Comparison of ENCODE assay signal across 1 cellular context in the genomic region with DNA sequence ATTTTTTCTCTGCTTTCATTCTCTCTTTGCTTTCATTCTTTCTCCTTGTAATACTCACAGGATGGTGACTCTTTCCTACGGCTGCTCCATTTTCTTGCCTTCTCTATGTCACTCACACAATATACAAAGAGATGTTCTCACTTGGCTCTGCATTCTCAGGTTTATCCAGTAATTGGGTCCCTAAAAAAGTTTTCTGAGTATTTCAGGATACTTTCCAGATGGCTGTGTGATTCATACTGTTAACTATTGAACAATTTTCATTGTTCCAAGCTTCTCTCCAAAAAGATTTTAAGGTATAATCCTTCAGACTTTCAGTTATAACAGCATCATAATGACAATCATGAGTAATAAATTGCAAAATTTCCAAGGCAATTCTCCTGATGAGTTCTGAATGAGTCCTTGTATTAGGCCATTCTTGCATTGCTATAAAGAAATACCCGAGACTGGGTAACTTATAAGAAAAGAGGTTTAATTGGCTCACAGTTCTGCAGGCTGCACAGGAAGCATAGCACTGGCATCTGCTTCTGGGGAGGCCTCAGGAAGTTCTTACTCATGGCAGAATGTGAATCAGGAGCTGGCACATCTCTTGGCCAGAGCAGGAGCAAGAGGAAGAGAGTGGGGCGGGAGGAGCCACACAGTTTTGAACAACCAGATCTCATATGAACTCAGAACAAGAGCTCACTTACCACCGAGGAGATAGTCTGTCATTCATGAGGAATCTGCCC.
TF ChIP-seq lines count a peak whose summit lies in the region.

No MANE protein-coding gene starts in this region.

TF ChIP-seq in IMR-90, 13 proteins besides CTCF, POLR2A, EP300 and RAD21:
- TF ChIP-seq MAZ (IDR thresholded peaks at IDR 0.05; ENCODE audit: borderline replicate concordance, low read depth, low read length) (no peak), MAFK (IDR thresholded peaks at IDR 0.05; ENCODE audit: low read depth, low read length) (no peak), RCOR1 (IDR thresholded peaks at IDR 0.05; ENCODE audit: insufficient replicate concordance, low read length) (no peak), CHD1 (IDR thresholded peaks at IDR 0.05; ENCODE audit: low read depth, low read length) (no peak), FOS (IDR thresholded peaks at IDR 0.05; ENCODE audit: low read depth, low read length) (no peak), SMC3 (IDR thresholded peaks at IDR 0.05; ENCODE audit: low read depth, low read length) (no peak), NFE2L2 (IDR thresholded peaks at IDR 0.05; ENCODE audit: low read depth, low read length) (no peak), BHLHE40 (IDR thresholded peaks at IDR 0.05; ENCODE audit: low read depth, low read length) (no peak), CEBPB (IDR thresholded peaks at IDR 0.05; ENCODE audit: low read depth, low read length) (no peak), RFX5 (IDR thresholded peaks at IDR 0.05; ENCODE audit: low read depth, low read length) (no peak), ELK1 (IDR thresholded peaks at IDR 0.05; ENCODE audit: borderline replicate concordance, low read depth, low read length) (no peak), MXI1 (IDR thresholded peaks at IDR 0.05; ENCODE audit: borderline replicate concordance, low read depth, low read length) (no peak)
- TF ChIP-seq, protein P1, sequence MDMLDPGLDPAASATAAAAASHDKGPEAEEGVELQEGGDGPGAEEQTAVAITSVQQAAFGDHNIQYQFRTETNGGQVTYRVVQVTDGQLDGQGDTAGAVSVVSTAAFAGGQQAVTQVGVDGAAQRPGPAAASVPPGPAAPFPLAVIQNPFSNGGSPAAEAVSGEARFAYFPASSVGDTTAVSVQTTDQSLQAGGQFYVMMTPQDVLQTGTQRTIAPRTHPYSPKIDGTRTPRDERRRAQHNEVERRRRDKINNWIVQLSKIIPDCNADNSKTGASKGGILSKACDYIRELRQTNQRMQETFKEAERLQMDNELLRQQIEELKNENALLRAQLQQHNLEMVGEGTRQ (IDR thresholded peaks at IDR 0.05; ENCODE audit: low read depth, low read length): no peak
